ENCODE assay signal across 30 cellular contexts in genomic region chr7:156125841-156126730, GRCh38.
"Had no signal": no experiment of that assay in that cellular context is flagged by ENCODE, and none has a peak within 500 bp of the region (broad histone marks: within the 10 kb centered on the region; RNA-seq: fewer than 3 reads in every experiment).

No MANE protein-coding gene starts in this region.

- H3K36me3 ChIP-seq: left lung, lower lobe of right lung, pancreas, prostate gland, sigmoid colon, tibial nerve, uterus had no signal

- H3K36me3 Mint-ChIP-seq: mesothelial cell of epicardium; naive B cell; natural killer cell; stimulated activated memory B cell treated with anti-CD40 and anti-IgM and Interleukin-4, amounts not matched to agents 10 μg/mL and 1 μg/mL and 100 μg/mL, for 72 hours; type B pancreatic cell had no signal

- FAIRE-seq: keratinocyte, pancreas had no signal

- H3K4me3 ChIP-seq: hepatocyte, left lung, lower lobe of right lung, pancreas, prostate gland, sigmoid colon, smooth muscle cell, tibial nerve, uterus had no signal

- H3K9me3 Mint-ChIP-seq: mesothelial cell of epicardium; natural killer cell; nephron progenitor cell; stimulated activated memory B cell treated with anti-CD40 and anti-IgM and Interleukin-4, amounts not matched to agents 10 μg/mL and 1 μg/mL and 100 μg/mL, for 72 hours; stimulated activated naive CD8-positive, alpha-beta T cell treated with anti-CD3 and anti-CD28 coated beads, Interleukin-15, amount 100 ng/mL, for 72 hours; type B pancreatic cell had no signal

- H3K4me1 ChIP-seq: left lung, lower lobe of right lung, pancreas, prostate gland, sigmoid colon, tibial nerve, uterus had no signal

- H3K27me3 ChIP-seq: hepatocyte, left lung, pancreas, sigmoid colon, tibial nerve, uterus had no signal

- H3K9me3 ChIP-seq: left lung, lower lobe of right lung, pancreas, prostate gland, sigmoid colon, uterus had no signal

- H3K27ac Mint-ChIP-seq: mesothelial cell of epicardium; natural killer cell; stimulated activated memory B cell treated with anti-CD40 and anti-IgM and Interleukin-4, amounts not matched to agents 10 μg/mL and 1 μg/mL and 100 μg/mL, for 72 hours; type B pancreatic cell had no signal

- H3K4me3 Mint-ChIP-seq: mesothelial cell of epicardium; naive B cell; natural killer cell; nephron progenitor cell; stimulated activated memory B cell treated with anti-CD40 and anti-IgM and Interleukin-4, amounts not matched to agents 10 μg/mL and 1 μg/mL and 100 μg/mL, for 72 hours; stimulated activated naive CD8-positive, alpha-beta T cell treated with anti-CD3 and anti-CD28 coated beads, Interleukin-15, amount 100 ng/mL, for 72 hours; type B pancreatic cell had no signal

- H3K27ac ChIP-seq: hepatocyte, left lung, lower lobe of right lung, pancreas, prostate gland, sigmoid colon, tibial nerve, uterus had no signal

- H2AFZ ChIP-seq: hepatocyte had no signal

- H3K27me3 Mint-ChIP-seq: naive B cell; stimulated activated memory B cell treated with anti-CD40 and anti-IgM and Interleukin-4, amounts not matched to agents 10 μg/mL and 1 μg/mL and 100 μg/mL, for 72 hours; stimulated activated naive CD8-positive, alpha-beta T cell treated with anti-CD3 and anti-CD28 coated beads, Interleukin-15, amount 100 ng/mL, for 72 hours; type B pancreatic cell had no signal

- DNase-seq: left colon; left lung; lower lobe of right lung; mammary epithelial cell; mesenchymal stem cell; naive B cell; natural killer cell; nephron progenitor cell; nucleus accumbens; pancreas; posterior cingulate gyrus; retina; right cardiac atrium; sigmoid colon; stimulated activated CD4-positive, alpha-beta T cell treated with anti-CD3 and anti-CD28 coated beads, Interleukin-1b, Interleukin-23, amount 100 ng/mL, for 48 hours; stimulated activated CD4-positive, alpha-beta T cell treated with anti-CD3 and anti-CD28 coated beads, Interleukin-2, amount 100 ng/mL, for 48 hours; stimulated activated CD4-positive, alpha-beta T cell treated with anti-CD3 and anti-CD28 coated beads, Interleukin-4, amount 100 ng/mL, for 4 hours; stimulated activated CD8-positive, alpha-beta memory T cell treated with anti-CD3 and anti-CD28 coated beads, Interleukin-4, amount 100 ng/mL, for 48 hours; stimulated activated naive CD4-positive, alpha-beta T cell treated with Interleukin-2 at 50 U/mL for 16 hours; stimulated activated naive CD8-positive, alpha-beta T cell treated with anti-CD3 and anti-CD28 coated beads, Interleukin-15, amount 100 ng/mL, for 72 hours; substantia nigra; uterus had no signal

- H3K4me2 ChIP-seq: hepatocyte, smooth muscle cell had no signal

- H3K79me2 ChIP-seq: hepatocyte had no signal

- H3K4me1 Mint-ChIP-seq: mesothelial cell of epicardium; naive B cell; natural killer cell; stimulated activated memory B cell treated with anti-CD40 and anti-IgM and Interleukin-4, amounts not matched to agents 10 μg/mL and 1 μg/mL and 100 μg/mL, for 72 hours; stimulated activated naive CD8-positive, alpha-beta T cell treated with anti-CD3 and anti-CD28 coated beads, Interleukin-15, amount 100 ng/mL, for 72 hours had no signal
